1 cellular context compared by ENCODE assay signal in the genomic region with DNA sequence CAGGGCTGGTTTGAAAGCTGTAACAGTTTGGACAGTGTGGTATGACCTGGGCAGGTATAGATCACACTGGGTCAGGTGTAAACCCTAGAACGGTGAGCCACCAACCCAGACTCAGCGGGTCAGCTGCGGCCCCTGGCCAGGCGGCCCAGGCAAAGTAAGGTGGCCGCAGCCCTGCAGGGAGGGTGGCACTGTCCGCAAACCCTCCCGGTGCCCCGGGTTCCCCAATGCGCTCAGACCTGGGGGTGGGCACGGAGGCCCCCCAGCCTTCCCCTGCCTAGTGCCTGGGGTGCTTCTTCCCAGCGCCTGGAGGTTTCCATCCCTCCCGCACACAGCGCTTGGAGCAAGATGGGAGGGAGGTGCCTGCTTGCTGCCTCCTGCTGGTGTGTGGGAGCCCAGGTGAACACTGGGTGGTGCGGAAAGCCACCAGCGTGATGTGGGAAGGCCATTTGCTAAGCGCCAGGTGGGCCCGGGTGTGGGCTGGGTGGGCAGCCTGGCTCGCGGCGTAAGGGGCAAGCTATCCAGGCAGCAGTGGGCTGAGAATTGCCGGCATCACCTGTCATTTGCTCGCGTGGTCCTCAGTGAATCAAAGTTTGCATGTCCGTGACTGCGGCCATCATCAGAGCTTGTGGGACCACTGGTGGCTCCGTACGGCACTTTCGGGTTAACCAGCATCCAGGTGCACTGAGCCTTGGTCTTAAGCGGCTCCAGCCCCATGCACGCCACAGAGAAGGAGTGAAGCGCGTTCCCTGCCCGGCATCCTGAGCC.
TF ChIP-seq lines count a peak whose summit lies in the region.

No MANE protein-coding gene starts in this region.

TF ChIP-seq in IMR-90, 13 proteins besides CTCF, POLR2A, EP300 and RAD21:
- TF ChIP-seq RFX5 (IDR thresholded peaks at IDR 0.05; ENCODE audit: low read depth, low read length) = no peak
- TF ChIP-seq MAZ (IDR thresholded peaks at IDR 0.05; ENCODE audit: borderline replicate concordance, low read depth, low read length) = no peak
- no peak for TF ChIP-seq SMC3 (IDR thresholded peaks at IDR 0.05; ENCODE audit: low read depth, low read length)
- no peak for TF ChIP-seq NFE2L2 (IDR thresholded peaks at IDR 0.05; ENCODE audit: low read depth, low read length)
- no peak for TF ChIP-seq BHLHE40 (IDR thresholded peaks at IDR 0.05; ENCODE audit: low read depth, low read length)
- TF ChIP-seq, protein P1, sequence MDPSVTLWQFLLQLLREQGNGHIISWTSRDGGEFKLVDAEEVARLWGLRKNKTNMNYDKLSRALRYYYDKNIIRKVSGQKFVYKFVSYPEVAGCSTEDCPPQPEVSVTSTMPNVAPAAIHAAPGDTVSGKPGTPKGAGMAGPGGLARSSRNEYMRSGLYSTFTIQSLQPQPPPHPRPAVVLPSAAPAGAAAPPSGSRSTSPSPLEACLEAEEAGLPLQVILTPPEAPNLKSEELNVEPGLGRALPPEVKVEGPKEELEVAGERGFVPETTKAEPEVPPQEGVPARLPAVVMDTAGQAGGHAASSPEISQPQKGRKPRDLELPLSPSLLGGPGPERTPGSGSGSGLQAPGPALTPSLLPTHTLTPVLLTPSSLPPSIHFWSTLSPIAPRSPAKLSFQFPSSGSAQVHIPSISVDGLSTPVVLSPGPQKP (IDR thresholded peaks at IDR 0.05; ENCODE audit: borderline replicate concordance, low read depth, low read length) = no peak
- TF ChIP-seq MAFK (IDR thresholded peaks at IDR 0.05; ENCODE audit: low read depth, low read length) = no peak
- no peak for TF ChIP-seq CEBPB (IDR thresholded peaks at IDR 0.05; ENCODE audit: low read depth, low read length)
- TF ChIP-seq MXI1 (IDR thresholded peaks at IDR 0.05; ENCODE audit: borderline replicate concordance, low read depth, low read length) = no peak
- TF ChIP-seq USF2 (IDR thresholded peaks at IDR 0.05; ENCODE audit: low read depth, low read length) = no peak
- TF ChIP-seq CHD1 (IDR thresholded peaks at IDR 0.05; ENCODE audit: low read depth, low read length) = no peak
